In genomic region chr17:72399023-72399607, GRCh38 we compare ENCODE assay signal across 22 cellular contexts.
DNase-seq lines count a peak whose midpoint lies in the region; ATAC-seq, FAIRE-seq and TF ChIP-seq lines count a peak whose summit lies in the region.
"Had no signal": no experiment of that assay in that cellular context is flagged by ENCODE, and none has a peak within 500 bp of the region (broad histone marks: within the 10 kb centered on the region; RNA-seq: fewer than 3 reads in every experiment).

No MANE protein-coding gene starts in this region.

- intact Hi-C loops in Panc1 (cut with micrococcal nuclease; ENCODE audit: unreplicated experiment) (loop anchor here (10.0 kb wide), 1 partner anchor 274 kb away; the partner anchor contains the start of gene SOX9), HepG2 (cut with micrococcal nuclease; ENCODE audit: unreplicated experiment) (loop anchor here (1.0 to 5.0 kb wide), 9 partner anchors 14 to 273 kb away; no protein-coding TSS in a partner anchor), prostate gland (cut with DNase I) (loop anchor here (10.0 kb wide), 1 partner anchor 46 kb away; no protein-coding TSS in a partner anchor)

- no peak for FAIRE-seq in HepG2 (lab: Jason Lieb, UNC)
- FAIRE-seq: GM19239 had no signal

- in situ Hi-C loops in Panc1 (cut with HindIII; ENCODE audit: low pct_unique_long_range_greater_than_20kb, low sequenced_read_pairs) (no loop called here), HepG2 (cut with HindIII; ENCODE audit: extremely low pct_ligation_motif_present, low pct_unique_long_range_greater_than_20kb) (no loop called here)

- no peak for TF ChIP-seq RAD21 in HepG2 (CRISPR knock-in tag; IDR thresholded peaks at IDR 0.05)

- BruUV-seq in Panc1 (replicated peaks; lab: Mats Ljungman, UMichigan) = TSS peak; percentile 38
- BruUV-seq in HepG2 (replicated peaks; lab: Mats Ljungman, UMichigan) = TSS peak; percentile 49

- ATAC-seq in Panc1 = no peak
- peak; percentile 61 for ATAC-seq in HepG2
- ATAC-seq: CD8-positive, alpha-beta T cell; HCT116; SK-N-SH treated with all-trans-retinoic acid at 6 μM for 48 hours had no signal

- POLR2A ChIA-PET in Panc1 (lab: Charles Lee) = no interaction called here
- POLR2A ChIA-PET in HepG2 (lab: Yijun Ruan, JAX) = interaction anchor here (0.7 to 4.8 kb wide), 38 partner anchors 8 to 1877 kb away, joined by 3 to 169 read pairs (median 5); partner anchors contain the start of gene SOX9

- peak overlapping the region; percentile 80 for H3K4me2 ChIP-seq in HepG2 (ENCODE audit: low read depth, low read length)

- CTCF ChIA-PET in Panc1 (lab: Charles Lee) (no interaction called here), HepG2 (lab: Yijun Ruan, JAX; ENCODE audit: low intra/inter-chr PET ratio, low total read pairs) (interaction anchor here (1.4 kb wide), 1 partner anchor 14 kb away, joined by 4 read pairs; no protein-coding TSS in a partner anchor)

- H3K27ac ChIP-seq in C4-2B (peak overlapping the region; percentile 90), Panc1 (ENCODE audit: low read length) (peak overlapping the region; percentile 75), HepG2 (ENCODE audit: extremely low read length, insufficient read depth, low read length) (peak overlapping the region; percentile 98), prostate gland (peak overlapping the region; percentile 72 to 76), coronary artery (no peak overlapping the region)
- H3K27ac ChIP-seq: HL-60 had no signal

- no peak for TF ChIP-seq EP300 in HepG2 (IDR thresholded peaks at IDR 0.05; ENCODE audit: low read depth in 2 of 2, low read length in 2 of 2)
- TF ChIP-seq EP300 in HepG2 (CRISPR knock-in tag; IDR thresholded peaks at IDR 0.05; ENCODE audit: borderline replicate concordance) = no peak

- no peak for DNase-seq in Panc1 (ENCODE audit: low read depth, low spot score)
- no peak for DNase-seq in HepG2 (ENCODE audit: low spot score)
- DNase-seq in prostate gland (ENCODE audit: low spot score) = no peak
- DNase-seq in coronary artery (ENCODE audit: low spot score) = no peak
- DNase-seq in 8988T = no peak
- DNase-seq in amniotic stem cell (lab: John Stamatoyannopoulos, UW) = no peak
- no peak for DNase-seq in NCI-H526 treated with DMSO at 0.1 percent for 48 hours (lab: John Stamatoyannopoulos, UW)
- DNase-seq: C1 segment of cervical spinal cord; CD8-positive, alpha-beta T cell; DND-41; KBM-7; NCI-H1105 treated with DMSO at 0.1 percent for 48 hours; NCI-H146; NCI-H1930; NCI-H2107; NCI-H446; NCI-H69 had no signal

- no peaks in the 10 kb centered on the region for H4K20me1 ChIP-seq in HepG2 (ENCODE audit: insufficient read depth, low read length)

- no peak for TF ChIP-seq CTCF in C4-2B (conservative IDR thresholded peaks at IDR 0.05)
- TF ChIP-seq CTCF in Panc1 (IDR thresholded peaks at IDR 0.05) = no peak
- no peak for TF ChIP-seq CTCF in HepG2 (CRISPR knock-in tag; IDR thresholded peaks at IDR 0.05)
- no peak for TF ChIP-seq CTCF in prostate gland (IDR thresholded peaks at IDR 0.05)
- no peak for TF ChIP-seq CTCF in coronary artery (IDR thresholded peaks at IDR 0.05)

- peaks cover 20% of the 10 kb centered on the region for H3K79me2 ChIP-seq in HepG2 (ENCODE audit: insufficient read depth, low read length)

- H2AFZ ChIP-seq in HepG2 (ENCODE audit: low read length) = no peak overlapping the region

- H3K9ac ChIP-seq in HepG2 (ENCODE audit: insufficient read depth, low read depth, low read length) = peak overlapping the region; percentile 89

- peaks cover 7% of the 10 kb centered on the region; the same call in 1 of the 2 replicates for H3K36me3 ChIP-seq in Panc1 (ENCODE audit: control insufficient read depth, insufficient read depth, low read length)
- H3K36me3 ChIP-seq in HepG2 (replicated peaks in 1 of 2; ENCODE audit: control insufficient read depth in 1 of 2, insufficient read depth in 2 of 2, low read length in 2 of 2) = peaks cover 0 to 6% of the 10 kb centered on the region in 2 experiments; a peak in 3 of 5 replicates
- H3K36me3 ChIP-seq in prostate gland = no peaks in the 10 kb centered on the region

- H3K27me3 ChIP-seq in Panc1 (ENCODE audit: control insufficient read depth, insufficient read depth, low read length) (no peaks in the 10 kb centered on the region), HepG2 (ENCODE audit: control insufficient read depth in 1 of 2, insufficient read depth in 2 of 2, low read length in 2 of 2) (no peaks in the 10 kb centered on the region), prostate gland (replicated peaks; ENCODE audit: insufficient read depth) (no peaks in the 10 kb centered on the region)

- H3K4me3 ChIP-seq in Panc1 (ENCODE audit: low read depth in 2 of 2, low read length in 2 of 2) (no peak overlapping the region), HepG2 (replicated peaks in 1 of 3; ENCODE audit: insufficient read depth in 1 of 3, low read depth in 2 of 3, low read length in 3 of 3) (peak overlapping the region; percentile 4 to 57 (median 36)), prostate gland (no peak overlapping the region), coronary artery (no peak overlapping the region)

- H3K9me3 ChIP-seq in Panc1 (ENCODE audit: control insufficient read depth, insufficient read depth, low read depth, low read length) (no peaks in the 10 kb centered on the region), HepG2 (ENCODE audit: low read length) (no peaks in the 10 kb centered on the region), prostate gland (no peaks in the 10 kb centered on the region)

- 19% methylated on average over 9 of the region's 9 CpGs for WGBS in HepG2 (ENCODE audit: low lambda C conversion rate)
- 69% methylated on average over 9 of the region's 9 CpGs for WGBS in prostate gland

- H3K4me1 ChIP-seq in Panc1 (ENCODE audit: control insufficient read depth, insufficient read depth, low read length) (peaks cover 63% of the 10 kb centered on the region), HepG2 (ENCODE audit: insufficient read depth, low read length) (peaks cover 98% of the 10 kb centered on the region), prostate gland (replicated peaks) (peaks cover 13% of the 10 kb centered on the region)

- TF ChIP-seq POLR2A in HepG2 (IDR thresholded peaks at IDR 0.05; ENCODE audit: insufficient read depth in 1 of 2, low read depth in 2 of 2, low read length in 2 of 2) (no peak), prostate gland (IDR thresholded peaks at IDR 0.05) (no peak)

TF ChIP-seq in HepG2, 621 proteins besides CTCF, POLR2A, EP300 and RAD21 (continues in another document):
- TF ChIP-seq ZBTB8A (CRISPR knock-in tag; IDR thresholded peaks at IDR 0.05; ENCODE audit: borderline replicate concordance, low read depth) (no peak), ZNF776 (CRISPR knock-in tag; IDR thresholded peaks at IDR 0.05) (0 out of 2 replicates have a peak, but pooled peaks have one; percentile 25), ZNF253 (CRISPR knock-in tag; IDR thresholded peaks at IDR 0.05; ENCODE audit: borderline replicate concordance) (0 out of 2 replicates have a peak, but pooled peaks have one; percentile 16), ARHGAP35 (CRISPR knock-in tag; IDR thresholded peaks at IDR 0.05; ENCODE audit: borderline replicate concordance) (peak; percentile 52; the same call in 1 of the 2 replicates), POLR2AphosphoS5 (IDR thresholded peaks at IDR 0.05; ENCODE audit: low read depth, low read length) (peak; percentile 15; the same call in 1 of the 2 replicates), ZNF430 (CRISPR knock-in tag; IDR thresholded peaks at IDR 0.05) (no peak; the same call in 1 of the 2 replicates), POLR2G (IDR thresholded peaks at IDR 0.05; ENCODE audit: low read depth, low read length) (peak; percentile 40), ZFYVE20 (CRISPR knock-in tag; IDR thresholded peaks at IDR 0.05; ENCODE audit: borderline replicate concordance, low read depth) (no peak), CHD2 (IDR thresholded peaks at IDR 0.05; ENCODE audit: low read depth, low read length) (no peak), ZFP36L1 (CRISPR knock-in tag; IDR thresholded peaks at IDR 0.05) (0 out of 2 replicates have a peak, but pooled peaks have one; percentile 46), HIC2 (CRISPR knock-in tag; IDR thresholded peaks at IDR 0.05; ENCODE audit: low read depth) (peak; percentile 80), ZNF607 (CRISPR knock-in tag; IDR thresholded peaks at IDR 0.05; ENCODE audit: borderline replicate concordance) (0 out of 2 replicates have a peak, but pooled peaks have one; percentile 2), JUN (CRISPR knock-in tag; IDR thresholded peaks at IDR 0.05) (0 out of 2 replicates have a peak, but pooled peaks have one; percentile 15), CSRNP2 (CRISPR knock-in tag; conservative IDR thresholded peaks at IDR 0.05; ENCODE audit: low read depth) (no peak), GFI1 (CRISPR knock-in tag; IDR thresholded peaks at IDR 0.05; ENCODE audit: borderline replicate concordance) (no peak), DNMT3B (CRISPR knock-in tag; conservative IDR thresholded peaks at IDR 0.05) (0 out of 2 replicates have a peak, but pooled peaks have one; percentile 55), ZSCAN22 (CRISPR knock-in tag; IDR thresholded peaks at IDR 0.05) (no peak), ZSCAN20 (CRISPR knock-in tag; IDR thresholded peaks at IDR 0.05; ENCODE audit: borderline replicate concordance) (no peak)

Comparison
In these comparisons a context has a peak if more than half of its experiments do, and no peak if none do; other contexts are left out.
1. H3K27ac ChIP-seq: peak in C4-2B (single experiment), Panc1 (single experiment), HepG2 (single experiment) and prostate gland (2 of 2); none in coronary artery (0 of 2).
2. H3K4me3 ChIP-seq: peak in HepG2 (3 of 3); none in Panc1 (0 of 2), prostate gland (0 of 2) and coronary artery (single experiment).